Comparison of ENCODE assay signal across 11 cellular contexts in the genomic region with DNA sequence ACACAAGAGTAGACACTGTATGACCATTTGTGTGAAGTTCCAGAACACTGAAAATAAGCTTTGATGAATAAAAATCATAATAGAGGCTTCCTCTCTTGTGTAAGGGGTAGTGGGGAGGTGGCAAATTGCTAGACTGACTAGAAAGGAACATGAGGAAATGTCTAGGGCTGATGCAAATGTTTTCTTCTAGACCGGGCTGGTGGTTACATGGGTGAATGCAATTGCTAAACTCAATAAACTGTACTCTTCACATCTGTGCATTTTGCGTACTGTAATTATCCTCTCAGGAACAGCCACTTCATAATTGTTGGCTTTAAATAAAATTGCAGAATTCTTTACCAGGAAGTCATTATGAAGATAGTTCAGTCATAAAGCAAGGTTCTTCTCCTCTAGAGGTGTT. TPM values are rescaled to one million over a fixed set of nuclear protein-coding genes. Genes with fewer than 3 reads are reported as not detected.
A peak's percentile ranks its signal among the peaks of the same experiment; 100 is the strongest.
DNase-seq lines count a peak whose midpoint lies in the region; ATAC-seq and TF ChIP-seq lines count a peak whose summit lies in the region.
"Had no signal": no experiment of that assay in that cellular context is flagged by ENCODE, and none has a peak within 500 bp of the region (broad histone marks: within the 10 kb centered on the region; RNA-seq: fewer than 3 reads in every experiment).

No MANE protein-coding gene starts in this region.

- no peaks in the 10 kb centered on the region for H3K4me1 Mint-ChIP-seq in endothelial cell (ENCODE audit: unreplicated experiment)

- POLR2A ChIA-PET in GM10248 (lab: Yijun Ruan, JAX), result no interaction called here

- H3K4me3 Mint-ChIP-seq in endothelial cell (ENCODE audit: unreplicated experiment), result no peak overlapping the region

- DNase-seq in GM10248 (ENCODE audit: extremely low spot score) (peak; percentile 29), NOMO-1 (lab: John Stamatoyannopoulos, UW; ENCODE audit: unreplicated experiment in 2 of 2) (peak; percentile 56 to 67), mucosa of gallbladder (ENCODE audit: low spot score) (no peak), endothelial cell (ENCODE audit: low spot score) (no peak)
- no peak for DNase-seq in stimulated activated CD4-positive, alpha-beta T cell treated with anti-CD3 and anti-CD28 coated beads, Interleukin-4, amount 100 ng/mL, for 4 hours
- DNase-seq in central memory CD4-positive, alpha-beta T cell, result no peak
- DNase-seq: mesendoderm, Right ventricle myocardium superior had no signal

- no peaks in the 10 kb centered on the region for H3K9me3 Mint-ChIP-seq in endothelial cell (ENCODE audit: unreplicated experiment)

- H3K36me3 Mint-ChIP-seq in endothelial cell (ENCODE audit: low read depth, unreplicated experiment), result no peaks in the 10 kb centered on the region

- no peak overlapping the region for H3K27ac Mint-ChIP-seq in endothelial cell (ENCODE audit: unreplicated experiment)

- CTCF ChIA-PET in GM10248 (lab: Yijun Ruan, JAX), result interaction anchor here (1.6 to 4.0 kb wide), 3 partner anchors 21 to 145 kb away, joined by 6 to 10 read pairs (median 6); no protein-coding TSS in a partner anchor

- ATAC-seq in GM19395 (IDR thresholded peaks at IDR 0.05; ENCODE audit: unreplicated experiment) (peak; percentile 68), HG02981 (IDR thresholded peaks at IDR 0.05; ENCODE audit: unreplicated experiment) (peak; percentile 81)
- ATAC-seq: sciatic nerve had no signal

- H3K27me3 Mint-ChIP-seq in endothelial cell (ENCODE audit: unreplicated experiment), result no peaks in the 10 kb centered on the region

- no peak for TF ChIP-seq CTCF in GM10248 (IDR thresholded peaks at IDR 0.05; ENCODE audit: control extremely low read depth, extremely low read depth, low read depth, missing control alignments)
- no peak for TF ChIP-seq CTCF in endothelial cell (IDR thresholded peaks at IDR 0.05; ENCODE audit: unreplicated experiment)

RNA-seq across cellular contexts. Expression of a gene that starts 5.2 kb away (rescaled TPM):
- total RNA-seq in mucosa of gallbladder, result 11.3 TPM
- 9.0 TPM for total RNA-seq in endothelial cell (ENCODE audit: unreplicated experiment)

Comparison
In these comparisons a context has a peak if more than half of its experiments do, and no peak if none do; other contexts are left out.
1. DNase-seq: peak in GM10248 (single experiment) and NOMO-1 (2 of 2); none in mucosa of gallbladder (single experiment), endothelial cell (single experiment), stimulated activated CD4-positive, alpha-beta T cell treated with anti-CD3 and anti-CD28 coated beads, Interleukin-4, amount 100 ng/mL, for 4 hours (0 of 2) and central memory CD4-positive, alpha-beta T cell (single experiment).